8 cellular contexts compared by ENCODE assay signal in genomic region chr6:138772596-138773176, GRCh38. TPM values are rescaled to one million over a fixed set of nuclear protein-coding genes. Genes with fewer than 3 reads are reported as not detected.
DNase-seq lines count a peak whose midpoint lies in the region; ATAC-seq and TF ChIP-seq lines count a peak whose summit lies in the region.

No MANE protein-coding gene starts in this region.

- no peak for ATAC-seq in GM18519 (IDR thresholded peaks at IDR 0.05; ENCODE audit: low FRiP score, unreplicated experiment)
- no peak for ATAC-seq in GM19463 (IDR thresholded peaks at IDR 0.05; ENCODE audit: unreplicated experiment)

- intact Hi-C loops in dendritic cell treated with granulocyte-macrophage colony-stimulating factor and Interleukin-4, amounts not matched to agents 40 ng/mL and 50 ng/mL, for 4 days (cut with micrococcal nuclease), result loop anchor here (2.0 to 10.0 kb wide), 2 partner anchors 80 to 368 kb away; partner anchors contain the start of gene HEBP2

- no peak overlapping the region for H3K27ac ChIP-seq in neural progenitor cell

- peaks cover 6% of the 10 kb centered on the region for H3K4me1 ChIP-seq in neural progenitor cell

- no peaks in the 10 kb centered on the region for H3K9me3 ChIP-seq in neural progenitor cell (ENCODE audit: low read depth)

- TF ChIP-seq CTCF in neural progenitor cell (IDR thresholded peaks at IDR 0.05), result no peak

- peak overlapping the region; percentile 97 for H3K4me3 ChIP-seq in neural progenitor cell

- no peaks in the 10 kb centered on the region for H3F3A ChIP-seq in neural progenitor cell (ENCODE audit: low read depth)

- peaks cover 22% of the 10 kb centered on the region for H3K36me3 Mint-ChIP-seq in dendritic cell treated with granulocyte-macrophage colony-stimulating factor and Interleukin-4, amounts not matched to agents 40 ng/mL and 50 ng/mL, for 4 days (ENCODE audit: low read depth)
- no peaks in the 10 kb centered on the region for H3K36me3 Mint-ChIP-seq in neural progenitor cell

- H3K9me3 Mint-ChIP-seq in dendritic cell treated with granulocyte-macrophage colony-stimulating factor and Interleukin-4, amounts not matched to agents 40 ng/mL and 50 ng/mL, for 4 days, result no peaks in the 10 kb centered on the region
- no peaks in the 10 kb centered on the region for H3K9me3 Mint-ChIP-seq in neural progenitor cell

- no peaks in the 10 kb centered on the region for H3K27me3 Mint-ChIP-seq in dendritic cell treated with granulocyte-macrophage colony-stimulating factor and Interleukin-4, amounts not matched to agents 40 ng/mL and 50 ng/mL, for 4 days
- no peaks in the 10 kb centered on the region for H3K27me3 Mint-ChIP-seq in neural progenitor cell (ENCODE audit: insufficient read depth, low read depth)

- H3K36me3 ChIP-seq in neural progenitor cell, result peaks cover 3% of the 10 kb centered on the region

- DNase-seq in NCI-H146 (lab: John Stamatoyannopoulos, UW), result peak; percentile 57
- DNase-seq in NCI-H146 treated with DMSO at 0.1 percent for 48 hours (lab: John Stamatoyannopoulos, UW; ENCODE audit: unreplicated experiment), result no peak
- peak; percentile 84 for DNase-seq in NCI-H2171 treated with DMSO at 0.1 percent for 48 hours (lab: John Stamatoyannopoulos, UW)
- DNase-seq in neural progenitor cell (ENCODE audit: low spot score), result no peak
- no peak for DNase-seq in effector CD8-positive, alpha-beta T cell (lab: John Stamatoyannopoulos, UW)

- H3K27me3 ChIP-seq in neural progenitor cell, result no peaks in the 10 kb centered on the region

- peaks cover 13% of the 10 kb centered on the region for H3K4me1 Mint-ChIP-seq in dendritic cell treated with granulocyte-macrophage colony-stimulating factor and Interleukin-4, amounts not matched to agents 40 ng/mL and 50 ng/mL, for 4 days (ENCODE audit: low read depth)
- peaks cover 18% of the 10 kb centered on the region for H3K4me1 Mint-ChIP-seq in neural progenitor cell

- H3K9ac ChIP-seq in neural progenitor cell, result peak overlapping the region; percentile 74

- peak overlapping the region; percentile 95 for H3K4me2 ChIP-seq in neural progenitor cell

- peak overlapping the region; percentile 100 for H3K4me3 Mint-ChIP-seq in dendritic cell treated with granulocyte-macrophage colony-stimulating factor and Interleukin-4, amounts not matched to agents 40 ng/mL and 50 ng/mL, for 4 days
- H3K4me3 Mint-ChIP-seq in neural progenitor cell, result peak overlapping the region; percentile 100

- peak overlapping the region; percentile 100 for H2AFZ ChIP-seq in neural progenitor cell (replicated peaks)

- peak overlapping the region; percentile 100 for H3K27ac Mint-ChIP-seq in dendritic cell treated with granulocyte-macrophage colony-stimulating factor and Interleukin-4, amounts not matched to agents 40 ng/mL and 50 ng/mL, for 4 days
- H3K27ac Mint-ChIP-seq in neural progenitor cell, result peak overlapping the region; percentile 100

- H4K20me1 ChIP-seq in neural progenitor cell (ENCODE audit: low read depth), result no peaks in the 10 kb centered on the region

- H3K79me2 ChIP-seq in neural progenitor cell (ENCODE audit: low read depth), result peaks cover 11% of the 10 kb centered on the region

RNA-seq across cellular contexts. Expression of gene CCDC28A, which starts 0.9 kb away (rescaled TPM):
- total RNA-seq in neural progenitor cell (ENCODE audit: low replicate concordance), result 22.1 and 30.2 TPM in 2 replicates

RNA-seq across cellular contexts. Expression of gene ECT2L, which starts 23.2 kb away (rescaled TPM):
- 0.06 TPM in 1 of 2 replicates, not detected in the other for total RNA-seq in neural progenitor cell (ENCODE audit: low replicate concordance)

Comparison
In these comparisons a context has a peak if more than half of its experiments do, and no peak if none do; other contexts are left out.
1. DNase-seq: peak in NCI-H146 (single experiment) and NCI-H2171 treated with DMSO at 0.1 percent for 48 hours (single experiment); none in NCI-H146 treated with DMSO at 0.1 percent for 48 hours (single experiment), neural progenitor cell (single experiment) and effector CD8-positive, alpha-beta T cell (single experiment).